ENCODE assay signal across 11 cellular contexts in the genomic region with DNA sequence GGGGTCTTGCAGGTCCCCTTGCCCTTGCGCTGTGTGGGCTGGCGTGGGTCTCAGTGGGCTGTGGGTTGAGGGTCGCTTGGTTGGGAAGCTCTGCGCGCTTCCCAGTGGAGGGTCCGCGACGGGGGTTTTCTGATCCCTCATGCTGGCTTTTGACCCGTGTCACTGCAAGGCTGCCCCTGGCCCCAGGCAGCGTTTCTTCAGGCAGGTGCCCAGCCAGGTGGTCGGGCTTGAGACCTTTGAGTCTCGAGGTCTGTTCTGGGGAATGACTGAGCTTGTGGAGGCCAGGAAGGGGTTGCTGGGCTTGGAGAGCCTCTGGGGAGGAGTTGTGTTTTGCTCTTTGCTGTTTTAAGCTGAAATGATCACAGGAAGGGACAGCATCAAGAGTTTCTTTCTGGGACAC. TPM values are rescaled to one million over a fixed set of nuclear protein-coding genes. Genes with fewer than 3 reads are reported as not detected.
A peak's percentile ranks its signal among the peaks of the same experiment; 100 is the strongest.
DNase-seq lines count a peak whose midpoint lies in the region; ATAC-seq and TF ChIP-seq lines count a peak whose summit lies in the region.
"Had no signal": no experiment of that assay in that cellular context is flagged by ENCODE, and none has a peak within 500 bp of the region (broad histone marks: within the 10 kb centered on the region; RNA-seq: fewer than 3 reads in every experiment).

No MANE protein-coding gene starts in this region.

- no peak for ATAC-seq in activated CD8-positive, alpha-beta T cell treated with anti-CD3 and anti-CD28 coated beads, Interleukin-2, amount 10 ng/mL, durations not matched to agents 7 days and 5 days
- ATAC-seq: foreskin keratinocyte had no signal

- POLR2A ChIA-PET in CD4-positive, alpha-beta memory T cell (lab: Charles Lee; ENCODE audit: partially characterized antibody): interaction anchor here (0.6 to 16.3 kb wide), 18 partner anchors 21 to 312 kb away, joined by 3 to 454 read pairs (median 6); a partner anchor contains a TSS
- POLR2A ChIA-PET in activated CD8-positive, alpha-beta T cell treated with anti-CD3 and anti-CD28 coated beads, Interleukin-2, amount 10 ng/mL, durations not matched to agents 7 days and 5 days (lab: Charles Lee): interaction anchor here (1.2 to 5.3 kb wide), 5 partner anchors 22 to 148 kb away, joined by 3 to 36 read pairs (median 5); a partner anchor contains a TSS

- H3K9me3 Mint-ChIP-seq in CD4-positive, alpha-beta memory T cell: peaks cover 0 to 3% (median 0%) of the 10 kb centered on the region in 8 donors
- H3K9me3 Mint-ChIP-seq in activated CD8-positive, alpha-beta T cell treated with anti-CD3 and anti-CD28 coated beads, Interleukin-2, amount 10 ng/mL, durations not matched to agents 7 days and 5 days (ENCODE audit: insufficient read depth): no peaks in the 10 kb centered on the region

- intact Hi-C loops in CD4-positive, alpha-beta memory T cell (cut with micrococcal nuclease): no loop called here
- intact Hi-C loops in prostate gland (cut with DNase I): loop anchor here (5.0 kb wide), 2 partner anchors 39 to 84 kb away; no protein-coding TSS in a partner anchor

- H3K27ac Mint-ChIP-seq in CD4-positive, alpha-beta memory T cell: peak overlapping the region; percentile 94 to 100 (median 99)
- H3K27ac Mint-ChIP-seq in activated CD8-positive, alpha-beta T cell treated with anti-CD3 and anti-CD28 coated beads, Interleukin-2, amount 10 ng/mL, durations not matched to agents 7 days and 5 days: peak overlapping the region; percentile 90

- no peak for TF ChIP-seq CTCF in fibroblast of villous mesenchyme (IDR thresholded peaks at IDR 0.05; ENCODE audit: insufficient read depth, low read depth, low read length)
- TF ChIP-seq CTCF in prostate gland (IDR thresholded peaks at IDR 0.05): no peak

- no peaks in the 10 kb centered on the region for H3K27me3 ChIP-seq in CD4-positive, alpha-beta memory T cell (ENCODE audit: insufficient read depth, low read length)
- H3K27me3 ChIP-seq in prostate gland (replicated peaks; ENCODE audit: insufficient read depth): no peaks in the 10 kb centered on the region
- H3K27me3 ChIP-seq: foreskin keratinocyte had no signal

- TF ChIP-seq POLR2A in prostate gland (IDR thresholded peaks at IDR 0.05): no peak

- H3K9me3 ChIP-seq in CD4-positive, alpha-beta memory T cell (ENCODE audit: control insufficient read depth in 1 of 2, low read length in 2 of 2): no peaks in the 10 kb centered on the region
- no peaks in the 10 kb centered on the region for H3K9me3 ChIP-seq in prostate gland

- peak overlapping the region; percentile 84 for H3K27ac ChIP-seq in CD4-positive, alpha-beta memory T cell (ENCODE audit: low read depth, low read length)
- H3K27ac ChIP-seq in prostate gland: peak overlapping the region; percentile 93 to 95
- H3K27ac ChIP-seq: foreskin keratinocyte had no signal

- DNase-seq in CD4-positive, alpha-beta memory T cell: peak in 1 of 5 donors; percentile 29
- no peak for DNase-seq in activated CD8-positive, alpha-beta T cell treated with anti-CD3 and anti-CD28 coated beads, Interleukin-2, amount 10 ng/mL, durations not matched to agents 7 days and 5 days
- DNase-seq in fibroblast of villous mesenchyme (ENCODE audit: low read depth) (no peak), prostate gland (ENCODE audit: low spot score) (no peak), glomerular visceral epithelial cell (ENCODE audit: extremely low spot score) (no peak), NCI-H82 treated with DMSO at 0.1 percent for 48 hours (lab: John Stamatoyannopoulos, UW; ENCODE audit: unreplicated experiment) (no peak), UCSD-AML1 (lab: John Stamatoyannopoulos, UW; ENCODE audit: unreplicated experiment) (no peak), NCI-H774 (lab: John Stamatoyannopoulos, UW) (no peak)
- DNase-seq: foreskin keratinocyte; NCI-H1092; stimulated activated CD4-positive, alpha-beta T cell treated with anti-CD3 and anti-CD28 coated beads, Interleukin-4, amount 100 ng/mL, for 4 hours had no signal

- H3K36me3 ChIP-seq in CD4-positive, alpha-beta memory T cell (ENCODE audit: insufficient read depth, low read length): peaks cover 1% of the 10 kb centered on the region
- H3K36me3 ChIP-seq in prostate gland: no peaks in the 10 kb centered on the region

- H3K36me3 Mint-ChIP-seq in CD4-positive, alpha-beta memory T cell: peaks cover 0 to 52% of the 10 kb centered on the region in 2 donors
- peaks cover 32% of the 10 kb centered on the region for H3K36me3 Mint-ChIP-seq in activated CD8-positive, alpha-beta T cell treated with anti-CD3 and anti-CD28 coated beads, Interleukin-2, amount 10 ng/mL, durations not matched to agents 7 days and 5 days (ENCODE audit: low read depth)

- H3K4me1 ChIP-seq in CD4-positive, alpha-beta memory T cell (ENCODE audit: insufficient read depth, low read length): peaks cover 74% of the 10 kb centered on the region
- peaks cover 43% of the 10 kb centered on the region for H3K4me1 ChIP-seq in prostate gland (replicated peaks)

- peak overlapping the region; percentile 90 to 97 for H3K4me3 ChIP-seq in CD4-positive, alpha-beta memory T cell (ENCODE audit: low read length in 2 of 2)
- H3K4me3 ChIP-seq in fibroblast of villous mesenchyme (ENCODE audit: low read depth, low read length) (peak overlapping the region; percentile 86), prostate gland (peak overlapping the region in 1 of 2 donors; percentile 11)

- H3K27me3 Mint-ChIP-seq in CD4-positive, alpha-beta memory T cell: peaks cover 0 to 4% of the 10 kb centered on the region in 2 donors
- no peaks in the 10 kb centered on the region for H3K27me3 Mint-ChIP-seq in activated CD8-positive, alpha-beta T cell treated with anti-CD3 and anti-CD28 coated beads, Interleukin-2, amount 10 ng/mL, durations not matched to agents 7 days and 5 days (ENCODE audit: low read depth)

- CTCF ChIA-PET in CD4-positive, alpha-beta memory T cell (lab: Charles Lee; ENCODE audit: partially characterized antibody): interaction anchor here (0.9 to 6.0 kb wide), 8 partner anchors 8 to 148 kb away, joined by 3 to 40 read pairs (median 4); a partner anchor contains a TSS
- CTCF ChIA-PET in activated CD8-positive, alpha-beta T cell treated with anti-CD3 and anti-CD28 coated beads, Interleukin-2, amount 10 ng/mL, durations not matched to agents 7 days and 5 days (lab: Charles Lee): interaction anchor here (1.1 to 6.4 kb wide), 8 partner anchors 12 to 148 kb away, joined by 3 to 32 read pairs (median 4); a partner anchor contains a TSS

- peaks cover 42 to 75% (median 56%) of the 10 kb centered on the region in 4 donors for H3K4me1 Mint-ChIP-seq in CD4-positive, alpha-beta memory T cell
- H3K4me1 Mint-ChIP-seq in activated CD8-positive, alpha-beta T cell treated with anti-CD3 and anti-CD28 coated beads, Interleukin-2, amount 10 ng/mL, durations not matched to agents 7 days and 5 days (ENCODE audit: low read depth): peaks cover 77% of the 10 kb centered on the region

- 76% methylated on average over 12 of the region's 12 CpGs for WGBS in prostate gland

- H3K4me3 Mint-ChIP-seq in CD4-positive, alpha-beta memory T cell: peak overlapping the region; percentile 92 to 99 (median 96)
- peak overlapping the region; percentile 77 for H3K4me3 Mint-ChIP-seq in activated CD8-positive, alpha-beta T cell treated with anti-CD3 and anti-CD28 coated beads, Interleukin-2, amount 10 ng/mL, durations not matched to agents 7 days and 5 days

RNA-seq across cellular contexts. Expression of a gene that starts 5.3 kb away (rescaled TPM):
- 100 to 1,000 TPM in 1 of 2 experiments, 10 to 100 TPM in 1; 96.1 to 104 TPM for total RNA-seq in CD4-positive, alpha-beta memory T cell
- polyA plus RNA-seq in CD4-positive, alpha-beta memory T cell: under 1 TPM; 0.08 to 0.86 TPM
- 10 to 100 TPM; 41.2 to 41.4 TPM for total RNA-seq in activated CD8-positive, alpha-beta T cell treated with anti-CD3 and anti-CD28 coated beads, Interleukin-2, amount 10 ng/mL, durations not matched to agents 7 days and 5 days
- 26.8 and 32.9 TPM in 2 replicates for total RNA-seq in fibroblast of villous mesenchyme
- total RNA-seq in prostate gland: 100 to 1,000 TPM in 1 of 2 donors, 10 to 100 TPM in 1; 46.2 to 114 TPM

RNA-seq across cellular contexts. Expression of a gene that starts 38.9 kb away (rescaled TPM):
- total RNA-seq in CD4-positive, alpha-beta memory T cell: 10 to 100 TPM; 38.4 to 40.8 TPM
- 10 to 100 TPM; 54.2 to 58.9 TPM for polyA plus RNA-seq in CD4-positive, alpha-beta memory T cell
- 10 to 100 TPM; 69.7 to 74.4 TPM for total RNA-seq in activated CD8-positive, alpha-beta T cell treated with anti-CD3 and anti-CD28 coated beads, Interleukin-2, amount 10 ng/mL, durations not matched to agents 7 days and 5 days
- total RNA-seq in fibroblast of villous mesenchyme (20.7 and 30.3 TPM in 2 replicates), prostate gland (10 to 100 TPM; 55.9 to 70.4 TPM)
